17 cellular contexts compared by ENCODE assay signal in the genomic region with DNA sequence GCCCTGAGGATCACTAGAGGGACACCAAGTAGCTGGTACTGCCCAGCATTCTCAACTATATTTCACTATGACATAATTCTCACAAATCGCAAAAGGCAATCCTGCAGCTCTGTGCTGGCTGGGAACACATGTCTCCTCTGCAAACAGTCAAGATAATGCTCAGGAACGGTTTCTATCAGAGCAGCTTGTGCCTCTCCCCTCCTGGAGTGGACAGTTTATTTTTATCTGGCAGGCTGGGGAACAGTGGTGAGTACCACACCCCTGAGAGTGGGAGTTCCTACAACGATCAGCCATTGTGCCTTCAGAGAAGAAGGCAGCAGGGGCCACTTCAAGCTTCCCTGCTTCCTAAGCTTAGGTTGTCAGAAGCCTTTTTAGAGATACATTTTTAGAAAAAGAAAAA.
A peak's percentile ranks its signal among the peaks of the same experiment; 100 is the strongest.
DNase-seq lines count a peak whose midpoint lies in the region; ATAC-seq and TF ChIP-seq lines count a peak whose summit lies in the region.
"Had no signal": no experiment of that assay in that cellular context is flagged by ENCODE, and none has a peak within 500 bp of the region (broad histone marks: within the 10 kb centered on the region; RNA-seq: fewer than 3 reads in every experiment).

No MANE protein-coding gene starts in this region.

- DNase-seq in activated T-cell treated with anti-CD3 and anti-CD28 coated beads, Interleukin-2, amount 50 U/mL, for 24 hours = no peak
- no peak for DNase-seq in activated T-cell treated with anti-CD3 and anti-CD28 coated beads, Interleukin-2, amount 50 U/mL, for 48 hours
- DNase-seq in left colon = no peak
- no peak for DNase-seq in transverse colon
- no peak for DNase-seq in NCI-H526 (lab: John Stamatoyannopoulos, UW)
- DNase-seq in stimulated activated CD4-positive, alpha-beta T cell treated with anti-CD3 and anti-CD28 coated beads, Interleukin-4, amount 100 ng/mL, for 4 hours = no peak
- DNase-seq: activated CD4-positive, alpha-beta T cell treated with anti-CD3 and anti-CD28 coated beads for 4 hours; activated T-cell treated with anti-CD3 and anti-CD28 coated beads, Interleukin-2, amount 50 U/mL, for 4 hours; amniotic stem cell; effector memory CD4-positive, alpha-beta T cell; NCI-H1105; NCI-H2227 treated with DMSO at 0.1 percent for 48 hours; SIG-M5 had no signal

- no peak for TF ChIP-seq CTCF in transverse colon (IDR thresholded peaks at IDR 0.05)

- no peak for TF ChIP-seq EP300 in transverse colon (IDR thresholded peaks at IDR 0.05; ENCODE audit: low read depth)

- peaks cover 90% of the 10 kb centered on the region for H3K36me3 Mint-ChIP-seq in activated T-cell treated with anti-CD3 and anti-CD28 coated beads, Interleukin-2, amount 50 U/mL, for 24 hours (ENCODE audit: low read depth)
- peaks cover 100% of the 10 kb centered on the region for H3K36me3 Mint-ChIP-seq in activated T-helper 17 cell treated with anti-CD3 and anti-CD28 coated beads, Interleukin-2, amount 50 U/mL, for 72 hours (ENCODE audit: low read depth)

- intact Hi-C loops in left colon (cut with DNase I, micrococcal nuclease) (no loop called here), transverse colon (cut with DNase I; ENCODE audit: low total_unique reads) (no loop called here)

- peaks cover 0 to 35% (median 0%) of the 10 kb centered on the region in 4 donors for H3K4me1 ChIP-seq in transverse colon

- H3K27me3 ChIP-seq in transverse colon = no peaks in the 10 kb centered on the region

- in situ Hi-C loops in transverse colon (cut with MboI; ENCODE audit: low pct_ligation_motif_present in 1 of 4, low pct_unique_long_range_greater_than_20kb in 1 of 4, low sequenced_read_pairs in 3 of 4) = loop anchor here in 1 of 4 donors (5.0 kb wide), 1 partner anchor 420 kb away; no protein-coding TSS in a partner anchor

- TF ChIP-seq POLR2A in transverse colon (IDR thresholded peaks at IDR 0.05) = no peak

- H3K4me3 ChIP-seq in transverse colon = no peak overlapping the region

- H3K27ac Mint-ChIP-seq in activated T-cell treated with anti-CD3 and anti-CD28 coated beads, Interleukin-2, amount 50 U/mL, for 24 hours = peak overlapping the region; percentile 78
- H3K27ac Mint-ChIP-seq in activated T-helper 17 cell treated with anti-CD3 and anti-CD28 coated beads, Interleukin-2, amount 50 U/mL, for 72 hours = peak overlapping the region; percentile 68
- H3K27ac Mint-ChIP-seq: T-helper 2 cell treated with Interferon-gamma antibody and Interleukin-4, amounts not matched to agents 5 μg/mL and 100 μg/mL, for 36 hours had no signal

- H3K9me3 Mint-ChIP-seq in activated T-cell treated with anti-CD3 and anti-CD28 coated beads, Interleukin-2, amount 50 U/mL, for 24 hours = peaks cover 2% of the 10 kb centered on the region
- H3K9me3 Mint-ChIP-seq in activated T-helper 17 cell treated with anti-CD3 and anti-CD28 coated beads, Interleukin-2, amount 50 U/mL, for 72 hours = peaks cover 4% of the 10 kb centered on the region
- H3K9me3 Mint-ChIP-seq: activated T-cell treated with anti-CD3 and anti-CD28 coated beads, Interleukin-2, amount 50 U/mL, for 4 hours; T-helper 2 cell treated with Interferon-gamma antibody and Interleukin-4, amounts not matched to agents 5 μg/mL and 100 μg/mL, for 36 hours had no signal

- WGBS in transverse colon (ENCODE audit: low coverage in 1 of 2), 2 donors = 17 to 37% methylated on average over 1 to 3 of the region's 3 CpGs

- H3K27ac ChIP-seq in transverse colon = peak overlapping the region in 3 of 4 donors; percentile 9 to 28 (median 20)

- no peaks in the 10 kb centered on the region for H3K27me3 Mint-ChIP-seq in activated T-cell treated with anti-CD3 and anti-CD28 coated beads, Interleukin-2, amount 50 U/mL, for 24 hours
- no peaks in the 10 kb centered on the region for H3K27me3 Mint-ChIP-seq in activated T-helper 17 cell treated with anti-CD3 and anti-CD28 coated beads, Interleukin-2, amount 50 U/mL, for 72 hours

- ATAC-seq in activated T-helper 17 cell treated with anti-CD3 and anti-CD28 coated beads, Interleukin-2, amount 50 U/mL, for 72 hours (replicated peaks) = no peak
- ATAC-seq in left colon = peak; percentile 62
- ATAC-seq in GM19467 (IDR thresholded peaks at IDR 0.05; ENCODE audit: unreplicated experiment) = no peak
- ATAC-seq: activated T-cell treated with anti-CD3 and anti-CD28 coated beads, Interleukin-2, amount 50 U/mL, for 4 hours; left lobe of liver had no signal

- H3K36me3 ChIP-seq in transverse colon = peaks cover 0 to 90% (median 31%) of the 10 kb centered on the region in 4 donors

- H3K9me3 ChIP-seq in transverse colon = no peaks in the 10 kb centered on the region

- H3K4me3 Mint-ChIP-seq in activated T-cell treated with anti-CD3 and anti-CD28 coated beads, Interleukin-2, amount 50 U/mL, for 24 hours = no peak overlapping the region
- no peak overlapping the region for H3K4me3 Mint-ChIP-seq in activated T-helper 17 cell treated with anti-CD3 and anti-CD28 coated beads, Interleukin-2, amount 50 U/mL, for 72 hours
- H3K4me3 Mint-ChIP-seq: activated T-cell treated with anti-CD3 and anti-CD28 coated beads, Interleukin-2, amount 50 U/mL, for 4 hours; T-helper 2 cell treated with Interferon-gamma antibody and Interleukin-4, amounts not matched to agents 5 μg/mL and 100 μg/mL, for 36 hours had no signal

- peaks cover 34% of the 10 kb centered on the region for H3K4me1 Mint-ChIP-seq in activated T-cell treated with anti-CD3 and anti-CD28 coated beads, Interleukin-2, amount 50 U/mL, for 24 hours (ENCODE audit: low read depth)
- H3K4me1 Mint-ChIP-seq in activated T-helper 17 cell treated with anti-CD3 and anti-CD28 coated beads, Interleukin-2, amount 50 U/mL, for 72 hours = peaks cover 16% of the 10 kb centered on the region
